ENCODE assay signal across 13 cellular contexts in genomic region chr15:62850791-62851291, GRCh38.
DNase-seq lines count a peak whose midpoint lies in the region; ATAC-seq, FAIRE-seq and TF ChIP-seq lines count a peak whose summit lies in the region.
"Had no signal": no experiment of that assay in that cellular context is flagged by ENCODE, and none has a peak within 500 bp of the region (broad histone marks: within the 10 kb centered on the region; RNA-seq: fewer than 3 reads in every experiment).

No MANE protein-coding gene starts in this region.

- no peaks in the 10 kb centered on the region for H3K9me3 ChIP-seq in SJSA1 (replicated peaks)

- H3K9me3 Mint-ChIP-seq in progenitor cell of endocrine pancreas (ENCODE audit: low read depth) = no peaks in the 10 kb centered on the region
- no peaks in the 10 kb centered on the region for H3K9me3 Mint-ChIP-seq in immature natural killer cell

- DNase-seq in SJSA1 (ENCODE audit: low read depth in 1 of 2, low spot score in 2 of 2) (peak; percentile 89 to 95), foreskin fibroblast (peak; percentile 54 to 57), progenitor cell of endocrine pancreas (ENCODE audit: low spot score, unreplicated experiment) (no peak), immature natural killer cell (no peak), NCI-H1417 (lab: John Stamatoyannopoulos, UW) (no peak), NCI-H510A (lab: John Stamatoyannopoulos, UW) (no peak)
- DNase-seq: activated CD8-positive, alpha-beta memory T cell treated with anti-CD3 and anti-CD28 coated beads for 24 hours; central memory CD4-positive, alpha-beta T cell; GDM1; NCI-H1092 treated with DMSO at 0.1 percent for 48 hours; small intestine had no signal

- H3K27me3 ChIP-seq in SJSA1 (replicated peaks) = no peaks in the 10 kb centered on the region

- no peaks in the 10 kb centered on the region for H3K36me3 Mint-ChIP-seq in progenitor cell of endocrine pancreas (ENCODE audit: insufficient read depth)
- no peaks in the 10 kb centered on the region for H3K36me3 Mint-ChIP-seq in immature natural killer cell

- H3K4me3 Mint-ChIP-seq in progenitor cell of endocrine pancreas (ENCODE audit: low read depth) = no peak overlapping the region
- H3K4me3 Mint-ChIP-seq in immature natural killer cell = no peak overlapping the region

- H3K36me3 ChIP-seq in SJSA1 = no peaks in the 10 kb centered on the region

- H3K4me1 Mint-ChIP-seq in progenitor cell of endocrine pancreas (ENCODE audit: low read depth) = peaks cover 8% of the 10 kb centered on the region
- no peaks in the 10 kb centered on the region for H3K4me1 Mint-ChIP-seq in immature natural killer cell

- ATAC-seq in GM19397 (IDR thresholded peaks at IDR 0.05; ENCODE audit: unreplicated experiment) = no peak

- H3K4me1 ChIP-seq in SJSA1 (replicated peaks) = peaks cover 68% of the 10 kb centered on the region

- H3K4me3 ChIP-seq in SJSA1 (no peak overlapping the region), foreskin fibroblast (ENCODE audit: low read depth in 1 of 2, low read length in 2 of 2) (no peak overlapping the region)

- no peaks in the 10 kb centered on the region for H3K27me3 Mint-ChIP-seq in progenitor cell of endocrine pancreas
- peaks cover 0 to 4% (median 2%) of the 10 kb centered on the region in 3 donors for H3K27me3 Mint-ChIP-seq in immature natural killer cell (ENCODE audit: low read depth in 3 of 3)

- TF ChIP-seq CTCF in foreskin fibroblast (IDR thresholded peaks at IDR 0.05; ENCODE audit: low read depth, low read length) (no peak), progenitor cell of endocrine pancreas (IDR thresholded peaks at IDR 0.05; ENCODE audit: unreplicated experiment) (no peak)

- FAIRE-seq in G401.6 (lab: Jason Lieb, UNC) = peak; percentile 96
- FAIRE-seq: small intestine had no signal

- H3K27ac Mint-ChIP-seq in progenitor cell of endocrine pancreas (peak overlapping the region; percentile 94), immature natural killer cell (no peak overlapping the region)

- H3K27ac ChIP-seq in SJSA1 = peak overlapping the region; percentile 92

Comparison
In these comparisons a context has a peak if more than half of its experiments do, and no peak if none do; other contexts are left out.
1. DNase-seq: peak in SJSA1 (2 of 2) and foreskin fibroblast (2 of 2); none in progenitor cell of endocrine pancreas (single experiment), immature natural killer cell (0 of 3), NCI-H1417 (0 of 3) and NCI-H510A (single experiment).